In the genomic region with DNA sequence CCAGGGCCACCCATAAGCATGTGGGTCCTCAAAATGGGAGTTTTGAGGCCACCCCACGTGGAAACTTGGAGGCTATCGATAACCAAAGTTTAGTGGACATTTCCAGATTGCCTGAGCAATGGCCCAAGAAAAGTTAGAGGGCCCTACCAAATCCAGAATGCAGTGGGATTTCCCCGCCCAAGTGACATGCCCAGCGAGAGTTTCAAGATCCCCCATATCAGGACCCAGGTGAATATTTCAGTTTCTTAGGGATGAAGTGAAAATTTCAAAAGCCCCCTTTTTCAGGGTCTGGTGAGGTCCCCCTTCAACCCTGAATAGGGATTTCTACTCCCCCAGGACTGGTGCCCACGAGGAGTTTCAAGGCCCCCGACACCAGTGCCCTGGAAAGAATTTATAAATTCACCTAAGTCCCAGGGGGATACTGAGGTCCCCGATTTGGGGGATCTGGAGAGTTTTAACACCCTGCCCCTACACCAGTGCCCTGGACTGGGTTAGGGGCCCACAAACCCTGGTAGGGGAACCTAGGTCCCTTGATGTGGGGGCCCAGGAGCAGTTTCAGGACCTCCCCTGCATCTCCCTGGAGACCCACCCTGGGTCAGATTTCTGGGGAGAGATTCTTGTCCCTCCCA, we compare ENCODE assay signal across 1 cellular context.
TF ChIP-seq lines count a peak whose summit lies in the region.

No MANE protein-coding gene starts in this region.

TF ChIP-seq in endothelial cell of umbilical vein, 7 proteins besides CTCF, POLR2A, EP300 and RAD21:
- no peak for TF ChIP-seq POLR2AphosphoS5 (IDR thresholded peaks at IDR 0.05; ENCODE audit: insufficient read depth, low read depth, low read length)
- no peak for TF ChIP-seq JUN (IDR thresholded peaks at IDR 0.05; ENCODE audit: borderline replicate concordance, insufficient read depth, insufficient read length, low read depth)
- TF ChIP-seq EZH2 (IDR thresholded peaks at IDR 0.05; ENCODE audit: borderline replicate concordance, low read depth, low read length, severe bottlenecking): no peak
- TF ChIP-seq, protein P1, sequence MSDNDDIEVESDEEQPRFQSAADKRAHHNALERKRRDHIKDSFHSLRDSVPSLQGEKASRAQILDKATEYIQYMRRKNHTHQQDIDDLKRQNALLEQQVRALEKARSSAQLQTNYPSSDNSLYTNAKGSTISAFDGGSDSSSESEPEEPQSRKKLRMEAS (IDR thresholded peaks at IDR 0.05; ENCODE audit: insufficient read depth, insufficient read length): no peak
- no peak for TF ChIP-seq GATA2 (IDR thresholded peaks at IDR 0.05; ENCODE audit: insufficient read depth, insufficient read length, low read depth, low read length)
- TF ChIP-seq MYC (IDR thresholded peaks at IDR 0.05; ENCODE audit: low read depth, low read length): no peak
- TF ChIP-seq FOS (IDR thresholded peaks at IDR 0.05; ENCODE audit: borderline replicate concordance, insufficient read depth, low read length): no peak
